Comparison of ENCODE assay signal across 8 cellular contexts in the genomic region with DNA sequence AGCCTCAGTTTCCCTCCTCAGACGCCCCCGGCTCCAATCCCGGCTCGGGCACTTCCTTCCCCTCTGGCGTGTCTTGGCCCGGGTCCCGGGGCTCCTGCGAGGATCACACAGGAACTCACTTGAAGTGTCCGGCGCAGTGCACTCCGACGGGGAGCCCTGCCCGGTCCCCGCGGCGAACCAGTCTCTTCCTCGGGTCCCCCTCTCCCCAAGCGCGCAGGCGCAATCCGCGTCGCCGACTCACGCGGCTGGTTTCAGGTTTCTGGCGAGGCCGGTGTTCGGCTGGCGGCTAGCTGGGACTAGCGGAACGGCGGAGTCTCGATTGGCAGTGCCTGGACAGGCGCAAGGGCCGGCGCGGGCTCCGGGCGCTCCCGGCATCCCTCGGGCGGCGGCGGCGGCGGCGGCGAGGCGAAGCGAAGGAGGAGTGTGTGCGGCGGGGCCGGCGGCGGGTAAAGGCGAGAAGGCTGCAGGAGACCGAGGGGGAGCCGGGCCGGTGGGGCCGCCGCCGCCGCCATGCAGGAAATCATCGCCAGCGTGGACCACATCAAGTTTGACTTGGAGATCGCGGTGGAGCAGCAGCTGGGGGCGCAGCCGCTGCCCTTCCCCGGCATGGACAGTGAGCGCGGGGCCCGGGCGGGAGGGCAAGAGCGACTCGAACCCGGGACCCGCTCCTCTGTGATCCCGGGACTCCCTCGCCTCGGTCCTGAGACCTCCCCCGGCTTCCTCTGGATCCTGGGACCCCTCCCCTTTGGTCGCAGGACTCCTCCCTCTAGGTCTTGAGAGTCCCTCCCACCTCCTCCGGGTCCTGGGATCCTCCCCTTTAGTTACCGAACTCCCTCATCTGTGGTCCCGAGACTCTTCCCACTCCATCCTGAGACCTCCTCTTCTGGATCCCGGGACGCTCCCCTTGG. TPM values are rescaled to one million over a fixed set of nuclear protein-coding genes. Genes with fewer than 3 reads are reported as not detected.
DNase-seq lines count a peak whose midpoint lies in the region; ATAC-seq and TF ChIP-seq lines count a peak whose summit lies in the region.

A gene (plus strand): TSS at position 371 of the 908 bp plus-strand sequence. CDS start 140 bp downstream, at position 511.
A gene with protein sequence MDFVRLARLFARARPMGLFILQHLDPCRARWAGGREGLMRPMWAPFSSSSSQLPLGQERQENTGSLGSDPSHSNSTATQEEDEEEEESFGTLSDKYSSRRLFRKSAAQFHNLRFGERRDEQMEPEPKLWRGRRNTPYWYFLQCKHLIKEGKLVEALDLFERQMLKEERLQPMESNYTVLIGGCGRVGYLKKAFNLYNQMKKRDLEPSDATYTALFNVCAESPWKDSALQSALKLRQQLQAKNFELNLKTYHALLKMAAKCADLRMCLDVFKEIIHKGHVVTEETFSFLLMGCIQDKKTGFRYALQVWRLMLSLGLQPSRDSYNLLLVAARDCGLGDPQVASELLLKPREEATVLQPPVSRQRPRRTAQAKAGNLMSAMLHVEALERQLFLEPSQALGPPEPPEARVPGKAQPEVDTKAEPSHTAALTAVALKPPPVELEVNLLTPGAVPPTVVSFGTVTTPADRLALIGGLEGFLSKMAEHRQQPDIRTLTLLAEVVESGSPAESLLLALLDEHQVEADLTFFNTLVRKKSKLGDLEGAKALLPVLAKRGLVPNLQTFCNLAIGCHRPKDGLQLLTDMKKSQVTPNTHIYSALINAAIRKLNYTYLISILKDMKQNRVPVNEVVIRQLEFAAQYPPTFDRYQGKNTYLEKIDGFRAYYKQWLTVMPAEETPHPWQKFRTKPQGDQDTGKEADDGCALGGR (minus strand): TSS at position 226 of the 908 bp plus-strand sequence. CDS start 3,556 bp downstream, outside the sequence.

- POLR2A ChIA-PET in SK-N-SH (lab: Yijun Ruan, JAX), result interaction anchor here (0.6 to 1.6 kb wide), 6 partner anchors 10 to 66 kb away, joined by 3 to 8 read pairs (median 5); a partner anchor contains a TSS

- peaks cover 12 to 32% of the 10 kb centered on the region in 2 donors for H3K36me3 Mint-ChIP-seq in activated naive CD4-positive, alpha-beta T cell treated with anti-CD3 and anti-CD28 coated beads, Interleukin-2, amount 50 U/mL, for 72 hours
- no peaks in the 10 kb centered on the region for H3K36me3 Mint-ChIP-seq in glutamatergic neuron (ENCODE audit: unreplicated experiment)

- H2AFZ ChIP-seq in SK-N-SH (ENCODE audit: low read depth), result peak within 1 kb of the TSS; percentile 98
- peak within 1 kb of the TSS; percentile 95 for H2AFZ ChIP-seq in osteoblast (ENCODE audit: low read length)

- H3F3A ChIP-seq in SK-N-SH (replicated peaks; ENCODE audit: insufficient read depth), result peaks cover 3% of the 10 kb centered on the region

- TF ChIP-seq RAD21 in SK-N-SH (IDR thresholded peaks at IDR 0.05; ENCODE audit: low read length), result no peak; the same call in 1 of the 2 replicates

- peak within 1 kb of the TSS; percentile 89 for H3K4me2 ChIP-seq in SK-N-SH
- peak within 1 kb of the TSS; percentile 97 for H3K4me2 ChIP-seq in osteoblast (ENCODE audit: insufficient read depth, low read length)

- H3K27me3 Mint-ChIP-seq in glutamatergic neuron (ENCODE audit: unreplicated experiment), result peaks cover 9% of the 10 kb centered on the region

- H3K4me3 ChIP-seq in GM08714 (ENCODE audit: low read length) (peak within 1 kb of the TSS; percentile 81), NB4 (ENCODE audit: low read depth, low read length) (peak within 1 kb of the TSS; percentile 67), SK-N-SH (ENCODE audit: low read depth in 2 of 2, low read length in 1 of 2) (peak within 1 kb of the TSS; percentile 65 to 91), osteoblast (ENCODE audit: insufficient read depth, low read length) (peak within 1 kb of the TSS; percentile 97), thoracic aorta (peak within 1 kb of the TSS; percentile 98)

- peaks cover 5 to 13% of the 10 kb centered on the region in 2 experiments; a peak in 1 of 4 replicates for H3K4me1 ChIP-seq in SK-N-SH (ENCODE audit: control insufficient read depth in 1 of 2, insufficient read depth in 2 of 2, low read depth in 1 of 2, low read length in 1 of 2)
- peaks cover 23% of the 10 kb centered on the region for H3K4me1 ChIP-seq in osteoblast (ENCODE audit: insufficient read depth, low read length)
- H3K4me1 ChIP-seq in thoracic aorta (ENCODE audit: control insufficient read depth in 1 of 2, low read depth in 2 of 2), result peaks cover 14 to 46% of the 10 kb centered on the region in 2 donors

- peak within 1 kb of the TSS; percentile 99 for H3K4me3 Mint-ChIP-seq in glutamatergic neuron (ENCODE audit: unreplicated experiment)

- peak; percentile 99 for DNase-seq in NB4 (ENCODE audit: low read depth)
- peak; percentile 100 for DNase-seq in SK-N-SH
- DNase-seq in activated naive CD4-positive, alpha-beta T cell treated with anti-CD3 and anti-CD28 coated beads, Interleukin-2, amount 50 U/mL, for 72 hours (ENCODE audit: low spot score in 2 of 2), result peak; percentile 91 to 94
- peak; percentile 99 for DNase-seq in glutamatergic neuron
- peak; percentile 100 for DNase-seq in osteoblast (ENCODE audit: insufficient read length, low spot score, missing footprints)
- peak; percentile 82 for DNase-seq in thoracic aorta (ENCODE audit: low spot score)

- TF ChIP-seq POLR2A in NB4 (IDR thresholded peaks at IDR 0.05; ENCODE audit: extremely low read depth, insufficient read length), result peak; percentile 94

- H3K79me2 ChIP-seq in SK-N-SH (ENCODE audit: insufficient read depth) (peaks cover 77% of the 10 kb centered on the region), osteoblast (ENCODE audit: insufficient read depth, low read length) (peaks cover 63% of the 10 kb centered on the region)

- H3K9me2 ChIP-seq in SK-N-SH, result no peaks in the 10 kb centered on the region

- H3K9ac ChIP-seq in SK-N-SH, result peak within 1 kb of the TSS; percentile 79

- H3K4me1 Mint-ChIP-seq in glutamatergic neuron (ENCODE audit: low read depth, unreplicated experiment), result peaks cover 10% of the 10 kb centered on the region

- H4K20me1 ChIP-seq in SK-N-SH (ENCODE audit: insufficient read depth) (peaks cover 11% of the 10 kb centered on the region), osteoblast (ENCODE audit: insufficient read depth, low read length) (peaks cover 12% of the 10 kb centered on the region)

- 1% methylated on average over 61 of the region's 89 CpGs for WGBS in SK-N-SH (ENCODE audit: low lambda C conversion rate)

- H3K36me3 ChIP-seq in SK-N-SH (replicated peaks in 1 of 2; ENCODE audit: control insufficient read depth in 1 of 2, insufficient read depth in 2 of 2, low read length in 1 of 2), result peaks cover 18 to 41% of the 10 kb centered on the region in 2 experiments
- peaks cover 10% of the 10 kb centered on the region for H3K36me3 ChIP-seq in osteoblast (ENCODE audit: insufficient read depth, low read length)
- peaks cover 4% of the 10 kb centered on the region for H3K36me3 ChIP-seq in thoracic aorta

- H3K27ac Mint-ChIP-seq in activated naive CD4-positive, alpha-beta T cell treated with anti-CD3 and anti-CD28 coated beads, Interleukin-2, amount 50 U/mL, for 72 hours, result peak within 1 kb of the TSS; percentile 89 to 99
- H3K27ac Mint-ChIP-seq in glutamatergic neuron (ENCODE audit: unreplicated experiment), result peak within 1 kb of the TSS; percentile 84

- H3K27ac ChIP-seq in SK-N-SH (ENCODE audit: low read depth in 2 of 2, low read length in 1 of 2) (peak within 1 kb of the TSS; percentile 83), osteoblast (ENCODE audit: low read depth, low read length) (peak within 1 kb of the TSS; percentile 79), thoracic aorta (peak within 1 kb of the TSS; percentile 68 to 69)

- H3K27me3 ChIP-seq in SK-N-SH (ENCODE audit: insufficient read depth), result no peaks in the 10 kb centered on the region
- H3K27me3 ChIP-seq in osteoblast (ENCODE audit: insufficient read depth, low read length), result no peaks in the 10 kb centered on the region
- no peaks in the 10 kb centered on the region for H3K27me3 ChIP-seq in thoracic aorta (replicated peaks; ENCODE audit: insufficient read depth)

- CTCF ChIA-PET in SK-N-SH (lab: Yijun Ruan, JAX), result interaction anchor here (0.9 kb wide), 1 partner anchor 73 kb away, joined by 3 read pairs; no protein-coding TSS in a partner anchor

- ATAC-seq in HG02571 (IDR thresholded peaks at IDR 0.05; ENCODE audit: unreplicated experiment), result peak; percentile 82
- ATAC-seq in activated naive CD4-positive, alpha-beta T cell treated with anti-CD3 and anti-CD28 coated beads, Interleukin-2, amount 50 U/mL, for 72 hours, result peak; percentile 89 to 92
- ATAC-seq in thoracic aorta (ENCODE audit: insufficient number of reproducible peaks, low FRiP score, low read depth), result peak; percentile 95

- TF ChIP-seq EP300 in SK-N-SH (IDR thresholded peaks at IDR 0.05; ENCODE audit: borderline replicate concordance in 1 of 2, low read depth in 1 of 2, low read length in 1 of 2), result peak in 1 of 2 experiments; percentile 62; a peak in 1 of 4 replicates

- H3K9me3 Mint-ChIP-seq in activated naive CD4-positive, alpha-beta T cell treated with anti-CD3 and anti-CD28 coated beads, Interleukin-2, amount 50 U/mL, for 72 hours, result no peaks in the 10 kb centered on the region
- H3K9me3 Mint-ChIP-seq in glutamatergic neuron (ENCODE audit: unreplicated experiment), result peaks cover 6% of the 10 kb centered on the region

- TF ChIP-seq CTCF in NB4 (IDR thresholded peaks at IDR 0.05; ENCODE audit: low read depth, low read length) (no peak), SK-N-SH (IDR thresholded peaks at IDR 0.05) (0 out of 2 replicates have a peak, but pooled peaks have one; percentile 7), glutamatergic neuron (IDR thresholded peaks at IDR 0.05; ENCODE audit: partially characterized antibody, unreplicated experiment) (no peak), osteoblast (IDR thresholded peaks at IDR 0.05; ENCODE audit: extremely low read depth, low read depth, low read length) (no peak), thoracic aorta (IDR thresholded peaks at IDR 0.05) (no peak)

- H3K9me3 ChIP-seq in SK-N-SH (no peaks in the 10 kb centered on the region), osteoblast (ENCODE audit: low read depth, low read length) (no peaks in the 10 kb centered on the region), thoracic aorta (no peaks in the 10 kb centered on the region)

RNA-seq across cellular contexts. Expression of the first gene that starts in this region (rescaled TPM):
- 101 and 107 TPM in 2 replicates for polyA plus RNA-seq in SK-N-SH (2012; rRNA removed)
- polyA plus RNA-seq in SK-N-SH (2012; cell fraction: cytosol; rRNA removed), result 41.3 and 58.6 TPM in 2 replicates
- polyA plus RNA-seq in SK-N-SH (2012; cell fraction: nucleus; rRNA removed), result 300 and 397 TPM in 2 replicates
- total RNA-seq in activated naive CD4-positive, alpha-beta T cell treated with anti-CD3 and anti-CD28 coated beads, Interleukin-2, amount 50 U/mL, for 72 hours, result 10 to 100 TPM; 47.5 to 62.1 TPM
- total RNA-seq in glutamatergic neuron (ENCODE audit: unreplicated experiment) (106 TPM), osteoblast (80.2 and 101 TPM in 2 replicates), thoracic aorta (10 to 100 TPM; 42.3 to 48.2 TPM)

RNA-seq across cellular contexts. Expression of the second gene that starts in this region (rescaled TPM):
- 7.4 and 8.2 TPM in 2 replicates for polyA plus RNA-seq in SK-N-SH (2012; rRNA removed)
- polyA plus RNA-seq in SK-N-SH (2012; cell fraction: cytosol; rRNA removed), result 2.7 and 3.3 TPM in 2 replicates
- 16.1 and 16.8 TPM in 2 replicates for polyA plus RNA-seq in SK-N-SH (2012; cell fraction: nucleus; rRNA removed)
- total RNA-seq in activated naive CD4-positive, alpha-beta T cell treated with anti-CD3 and anti-CD28 coated beads, Interleukin-2, amount 50 U/mL, for 72 hours, result 1 to 10 TPM; 4.4 to 4.5 TPM
- total RNA-seq in glutamatergic neuron (ENCODE audit: unreplicated experiment) (5.5 TPM), osteoblast (5.3 and 7.6 TPM in 2 replicates), thoracic aorta (10 to 100 TPM in 1 of 2 donors, 1 to 10 TPM in 1; 5.1 to 23.7 TPM)

Comparison
In these comparisons a context has a peak if more than half of its experiments do, and no peak if none do; other contexts are left out.
1. Peak in every context shown above with its lines: DNase-seq, ATAC-seq, H3K4me3 ChIP-seq and H3K27ac ChIP-seq.